ENCODE assay signal across 1 cellular context in the genomic region with DNA sequence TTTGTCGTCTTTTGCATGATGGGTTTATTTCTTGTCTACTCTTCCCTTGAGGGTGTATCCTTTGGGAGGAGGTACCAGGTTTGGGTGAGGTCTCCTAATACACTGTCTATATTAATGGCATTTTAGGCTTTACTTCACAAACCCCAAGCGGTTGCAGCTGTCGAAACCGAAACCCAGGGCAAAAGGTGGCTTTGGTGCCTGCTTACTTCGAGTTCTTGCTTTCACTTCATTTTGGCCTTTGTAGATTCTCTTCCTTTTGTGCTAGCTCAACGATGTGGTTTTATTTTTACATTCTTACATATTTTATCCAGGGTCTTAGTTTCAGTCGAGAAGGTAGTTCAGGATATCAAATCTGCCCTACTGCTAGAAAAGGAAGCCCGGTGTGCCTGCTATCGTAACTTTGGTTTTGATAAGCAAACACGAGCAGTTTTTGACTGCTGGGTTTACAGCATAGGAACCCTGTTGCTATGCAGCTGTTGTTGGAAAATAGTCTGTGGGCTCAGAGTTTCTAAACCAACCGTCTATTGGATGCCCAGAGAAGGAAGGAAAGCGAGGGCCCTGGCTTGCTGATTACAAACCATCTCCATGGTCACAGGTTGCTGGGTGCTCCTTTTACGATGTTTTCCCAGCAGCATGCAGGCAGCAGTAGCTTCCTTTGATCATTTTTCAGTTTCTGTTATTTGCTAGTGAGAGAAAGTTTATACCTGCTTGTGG.
TF ChIP-seq lines count a peak whose summit lies in the region.

No MANE protein-coding gene starts in this region.

TF ChIP-seq in GM12878, 131 proteins besides CTCF, POLR2A, EP300 and RAD21 (continued from another document):
- TF ChIP-seq IRF3 (IDR thresholded peaks at IDR 0.05) (no peak), BCL11A (IDR thresholded peaks at IDR 0.05; ENCODE audit: low read depth, low read length) (peak; percentile 46; the same call in 1 of the 2 replicates), SIN3A (IDR thresholded peaks at IDR 0.05; ENCODE audit: low read depth, low read length) (0 out of 2 replicates have a peak, but pooled peaks have one; percentile 70), NFYA (IDR thresholded peaks at IDR 0.05; ENCODE audit: borderline replicate concordance, low read depth, low read length) (no peak), MAX (IDR thresholded peaks at IDR 0.05; ENCODE audit: low read depth, low read length) (0 out of 2 replicates have a peak, but pooled peaks have one; percentile 18), ESRRA (IDR thresholded peaks at IDR 0.05; ENCODE audit: low read length) (0 out of 2 replicates have a peak, but pooled peaks have one; percentile 24), E4F1 (IDR thresholded peaks at IDR 0.05; ENCODE audit: borderline replicate concordance, partially characterized antibody) (peak; percentile 84), ETV6 (conservative IDR thresholded peaks at IDR 0.05 in 1 of 2, IDR thresholded peaks at IDR 0.05 in 1 of 2; ENCODE audit: borderline replicate concordance in 1 of 2, low read depth in 1 of 2) (0 out of 4 replicates have a peak, but pooled peaks of 1 of the 2 experiments have one; percentile 25), MTA2 (IDR thresholded peaks at IDR 0.05; ENCODE audit: low read depth) (0 out of 2 replicates have a peak, but pooled peaks have one; percentile 37), IRF4 (IDR thresholded peaks at IDR 0.05; ENCODE audit: low read depth, low read length) (peak; percentile 84), NR2F1 (conservative IDR thresholded peaks at IDR 0.05) (peak; percentile 93), FOXM1 (IDR thresholded peaks at IDR 0.05; ENCODE audit: low read depth, low read length) (no peak), ZNF217 (IDR thresholded peaks at IDR 0.05) (0 out of 2 replicates have a peak, but pooled peaks have one; percentile 27), BMI1 (IDR thresholded peaks at IDR 0.05; ENCODE audit: borderline replicate concordance) (0 out of 2 replicates have a peak, but pooled peaks have one; percentile 49), RELB (IDR thresholded peaks at IDR 0.05; ENCODE audit: low read depth) (peak; percentile 42; the same call in 1 of the 2 replicates), NBN (IDR thresholded peaks at IDR 0.05) (0 out of 2 replicates have a peak, but pooled peaks have one; percentile 57), IKZF1 (conservative IDR thresholded peaks at IDR 0.05) (peak; percentile 70), RUNX3 (IDR thresholded peaks at IDR 0.05; ENCODE audit: low read length) (peak; percentile 60), GABPA (IDR thresholded peaks at IDR 0.05; ENCODE audit: low read depth) (no peak), ASH2L (IDR thresholded peaks at IDR 0.05; ENCODE audit: borderline replicate concordance, low read depth) (0 out of 2 replicates have a peak, but pooled peaks have one; percentile 39), TCF12 (IDR thresholded peaks at IDR 0.05; ENCODE audit: low read depth, low read length) (peak; percentile 92), TBL1XR1 (IDR thresholded peaks at IDR 0.05; ENCODE audit: low read depth, low read length) (0 out of 2 replicates have a peak, but pooled peaks have one; percentile 14), RFX5 (IDR thresholded peaks at IDR 0.05; ENCODE audit: low read depth, low read length) (peak; percentile 41; the same call in 1 of the 2 replicates), SUZ12 (IDR thresholded peaks at IDR 0.05; ENCODE audit: unreplicated experiment) (no peak), MLLT1 (IDR thresholded peaks at IDR 0.05) (peak; percentile 36; the same call in 1 of the 2 replicates), HDAC6 (IDR thresholded peaks at IDR 0.05; ENCODE audit: unreplicated experiment) (no peak)
- TF ChIP-seq, protein P1, sequence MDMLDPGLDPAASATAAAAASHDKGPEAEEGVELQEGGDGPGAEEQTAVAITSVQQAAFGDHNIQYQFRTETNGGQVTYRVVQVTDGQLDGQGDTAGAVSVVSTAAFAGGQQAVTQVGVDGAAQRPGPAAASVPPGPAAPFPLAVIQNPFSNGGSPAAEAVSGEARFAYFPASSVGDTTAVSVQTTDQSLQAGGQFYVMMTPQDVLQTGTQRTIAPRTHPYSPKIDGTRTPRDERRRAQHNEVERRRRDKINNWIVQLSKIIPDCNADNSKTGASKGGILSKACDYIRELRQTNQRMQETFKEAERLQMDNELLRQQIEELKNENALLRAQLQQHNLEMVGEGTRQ (IDR thresholded peaks at IDR 0.05; ENCODE audit: borderline replicate concordance, low read depth, low read length): no peak
- TF ChIP-seq, protein P2, sequence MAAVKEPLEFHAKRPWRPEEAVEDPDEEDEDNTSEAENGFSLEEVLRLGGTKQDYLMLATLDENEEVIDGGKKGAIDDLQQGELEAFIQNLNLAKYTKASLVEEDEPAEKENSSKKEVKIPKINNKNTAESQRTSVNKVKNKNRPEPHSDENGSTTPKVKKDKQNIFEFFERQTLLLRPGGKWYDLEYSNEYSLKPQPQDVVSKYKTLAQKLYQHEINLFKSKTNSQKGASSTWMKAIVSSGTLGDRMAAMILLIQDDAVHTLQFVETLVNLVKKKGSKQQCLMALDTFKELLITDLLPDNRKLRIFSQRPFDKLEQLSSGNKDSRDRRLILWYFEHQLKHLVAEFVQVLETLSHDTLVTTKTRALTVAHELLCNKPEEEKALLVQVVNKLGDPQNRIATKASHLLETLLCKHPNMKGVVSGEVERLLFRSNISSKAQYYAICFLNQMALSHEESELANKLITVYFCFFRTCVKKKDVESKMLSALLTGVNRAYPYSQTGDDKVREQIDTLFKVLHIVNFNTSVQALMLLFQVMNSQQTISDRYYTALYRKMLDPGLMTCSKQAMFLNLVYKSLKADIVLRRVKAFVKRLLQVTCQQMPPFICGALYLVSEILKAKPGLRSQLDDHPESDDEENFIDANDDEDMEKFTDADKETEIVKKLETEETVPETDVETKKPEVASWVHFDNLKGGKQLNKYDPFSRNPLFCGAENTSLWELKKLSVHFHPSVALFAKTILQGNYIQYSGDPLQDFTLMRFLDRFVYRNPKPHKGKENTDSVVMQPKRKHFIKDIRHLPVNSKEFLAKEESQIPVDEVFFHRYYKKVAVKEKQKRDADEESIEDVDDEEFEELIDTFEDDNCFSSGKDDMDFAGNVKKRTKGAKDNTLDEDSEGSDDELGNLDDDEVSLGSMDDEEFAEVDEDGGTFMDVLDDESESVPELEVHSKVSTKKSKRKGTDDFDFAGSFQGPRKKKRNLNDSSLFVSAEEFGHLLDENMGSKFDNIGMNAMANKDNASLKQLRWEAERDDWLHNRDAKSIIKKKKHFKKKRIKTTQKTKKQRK (IDR thresholded peaks at IDR 0.05; ENCODE audit: low read depth, low read length): no peak
